In the genomic region with DNA sequence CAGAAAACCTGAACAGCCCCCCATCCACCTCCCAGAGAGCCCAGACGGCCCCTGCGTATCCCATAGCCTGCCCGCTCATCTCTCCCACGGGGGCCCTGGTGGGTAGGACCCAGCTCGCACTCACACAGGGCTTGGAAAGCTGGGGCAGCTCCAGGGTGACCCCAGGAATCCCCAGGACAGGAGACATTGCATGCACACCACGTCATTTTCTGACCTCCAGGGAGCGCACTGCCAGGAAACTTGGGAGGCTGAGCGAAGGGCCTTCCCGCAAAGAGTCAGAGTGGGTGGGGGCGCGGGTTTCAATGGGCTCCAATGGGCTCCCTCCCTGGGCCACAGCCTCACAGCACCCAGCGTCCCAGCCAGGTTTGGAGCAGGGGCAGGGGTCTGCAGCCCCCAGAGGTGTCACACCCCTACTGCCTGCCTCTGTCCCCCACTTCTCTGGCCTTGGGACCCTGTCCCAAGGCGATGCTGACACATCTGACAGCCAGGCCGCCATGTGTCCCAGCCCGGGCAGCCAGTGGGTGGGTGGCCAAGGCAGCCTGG, we compare ENCODE assay signal across 9 cellular contexts. TPM values are rescaled to one million over a fixed set of nuclear protein-coding genes. Genes with fewer than 3 reads are reported as not detected.
A peak's percentile ranks its signal among the peaks of the same experiment; 100 is the strongest.
DNase-seq lines count a peak whose midpoint lies in the region; ATAC-seq and TF ChIP-seq lines count a peak whose summit lies in the region.
"Had no signal": no experiment of that assay in that cellular context is flagged by ENCODE, and none has a peak within 500 bp of the region (broad histone marks: within the 10 kb centered on the region; RNA-seq: fewer than 3 reads in every experiment).

No MANE protein-coding gene starts in this region.

- H3K9me3 ChIP-seq in BE2C (no peaks in the 10 kb centered on the region), mucosa of stomach (ENCODE audit: control insufficient read depth, low read length) (no peaks in the 10 kb centered on the region)

- no peaks in the 10 kb centered on the region for H3K36me3 Mint-ChIP-seq in progenitor cell of endocrine pancreas (ENCODE audit: insufficient read depth)
- H3K36me3 Mint-ChIP-seq in stimulated activated memory B cell treated with anti-CD40 and anti-IgM and Interleukin-4, amounts not matched to agents 10 μg/mL and 1 μg/mL and 100 μg/mL, for 72 hours = no peaks in the 10 kb centered on the region

- H3K9me3 Mint-ChIP-seq in progenitor cell of endocrine pancreas (ENCODE audit: low read depth) = peaks cover under 1% of the 10 kb centered on the region
- peaks cover 2% of the 10 kb centered on the region for H3K9me3 Mint-ChIP-seq in stimulated activated memory B cell treated with anti-CD40 and anti-IgM and Interleukin-4, amounts not matched to agents 10 μg/mL and 1 μg/mL and 100 μg/mL, for 72 hours

- peaks cover 9% of the 10 kb centered on the region for H3K4me1 Mint-ChIP-seq in progenitor cell of endocrine pancreas (ENCODE audit: low read depth)
- H3K4me1 Mint-ChIP-seq in stimulated activated memory B cell treated with anti-CD40 and anti-IgM and Interleukin-4, amounts not matched to agents 10 μg/mL and 1 μg/mL and 100 μg/mL, for 72 hours = peaks cover 4% of the 10 kb centered on the region

- DNase-seq in BE2C = peak; percentile 41
- DNase-seq in LNCaP clone FGC (ENCODE audit: low read depth) = no peak
- peak; percentile 82 to 92 for DNase-seq in T47D (ENCODE audit: low read depth in 1 of 2, low spot score in 1 of 2)
- no peak for DNase-seq in NCI-H146 treated with DMSO at 0.1 percent for 48 hours (lab: John Stamatoyannopoulos, UW; ENCODE audit: unreplicated experiment)
- no peak for DNase-seq in progenitor cell of endocrine pancreas (ENCODE audit: low spot score, unreplicated experiment)

- no peak overlapping the region for H3K27ac Mint-ChIP-seq in progenitor cell of endocrine pancreas
- H3K27ac Mint-ChIP-seq in stimulated activated memory B cell treated with anti-CD40 and anti-IgM and Interleukin-4, amounts not matched to agents 10 μg/mL and 1 μg/mL and 100 μg/mL, for 72 hours = no peak overlapping the region

- in situ Hi-C loops in T47D (cut with HindIII; ENCODE audit: low pct_unique_long_range_greater_than_20kb, low sequenced_read_pairs) = no loop called here

- no peak for ATAC-seq in HG02610 (IDR thresholded peaks at IDR 0.05; ENCODE audit: unreplicated experiment)
- ATAC-seq in stimulated activated memory B cell treated with anti-CD40 and anti-IgM and Interleukin-4, amounts not matched to agents 10 μg/mL and 1 μg/mL and 100 μg/mL, for 72 hours = no peak

- H3K27me3 Mint-ChIP-seq in progenitor cell of endocrine pancreas = peaks cover 6% of the 10 kb centered on the region
- peaks cover 71% of the 10 kb centered on the region for H3K27me3 Mint-ChIP-seq in stimulated activated memory B cell treated with anti-CD40 and anti-IgM and Interleukin-4, amounts not matched to agents 10 μg/mL and 1 μg/mL and 100 μg/mL, for 72 hours

- H3K4me3 Mint-ChIP-seq in progenitor cell of endocrine pancreas (ENCODE audit: low read depth) = no peak overlapping the region
- H3K4me3 Mint-ChIP-seq in stimulated activated memory B cell treated with anti-CD40 and anti-IgM and Interleukin-4, amounts not matched to agents 10 μg/mL and 1 μg/mL and 100 μg/mL, for 72 hours = no peak overlapping the region

- H3K27me3 ChIP-seq in BE2C (no peaks in the 10 kb centered on the region; the same call in 1 of the 2 replicates), mucosa of stomach (ENCODE audit: control insufficient read depth, insufficient read depth, low read length) (peaks cover 3% of the 10 kb centered on the region)

- peak overlapping the region; percentile 37 for H3K9ac ChIP-seq in mucosa of stomach (ENCODE audit: low read length)

- H3K4me1 ChIP-seq in BE2C (peaks cover 10% of the 10 kb centered on the region), mucosa of stomach (ENCODE audit: control insufficient read depth, insufficient read depth, low read length) (peaks cover 61% of the 10 kb centered on the region)

- peak; percentile 40 for TF ChIP-seq CTCF in BE2C (IDR thresholded peaks at IDR 0.05; ENCODE audit: low read depth, low read length)
- TF ChIP-seq CTCF in LNCaP clone FGC (IDR thresholded peaks at IDR 0.05; ENCODE audit: control insufficient read depth, extremely low read depth, insufficient read depth) = peak; percentile 17; the same call in 1 of the 2 replicates
- no peak for TF ChIP-seq CTCF in progenitor cell of endocrine pancreas (IDR thresholded peaks at IDR 0.05; ENCODE audit: unreplicated experiment)

- H3K4me3 ChIP-seq in BE2C (ENCODE audit: low read depth, low read length) (no peak overlapping the region), LNCaP clone FGC (ENCODE audit: low read depth, low read length) (no peak overlapping the region), mucosa of stomach (ENCODE audit: low read length) (no peak overlapping the region)
- H3K4me3 ChIP-seq: lung had no signal

- no peaks in the 10 kb centered on the region for H3K36me3 ChIP-seq in BE2C
- no peaks in the 10 kb centered on the region for H3K36me3 ChIP-seq in mucosa of stomach (ENCODE audit: control insufficient read depth, insufficient read depth, low read length)

RNA-seq across cellular contexts. Expression of gene SYT8, which starts 8.2 kb away (rescaled TPM):
- polyA plus RNA-seq in BE2C (2012; ENCODE audit: insufficient read depth, insufficient read length, low read depth) = not detected
- total RNA-seq in progenitor cell of endocrine pancreas = 0.69 and 1.5 TPM in 2 replicates

RNA-seq across cellular contexts. Expression of gene TNNI2, which starts 12.2 kb away (rescaled TPM):
- 0.66 TPM for polyA plus RNA-seq in BE2C (2012; ENCODE audit: insufficient read depth, insufficient read length, low read depth)
- total RNA-seq in progenitor cell of endocrine pancreas = 0.55 and 0.69 TPM in 2 replicates

RNA-seq across cellular contexts. Expression of gene LSP1, which starts 26.3 kb away (rescaled TPM):
- 1.6 TPM for polyA plus RNA-seq in BE2C (2012; ENCODE audit: insufficient read depth, insufficient read length, low read depth)
- total RNA-seq in progenitor cell of endocrine pancreas = not detected in 2 replicates

Comparison
In these comparisons a context has a peak if more than half of its experiments do, and no peak if none do; other contexts are left out.
1. DNase-seq: peak in BE2C (single experiment) and T47D (2 of 2); none in LNCaP clone FGC (single experiment), NCI-H146 treated with DMSO at 0.1 percent for 48 hours (single experiment) and progenitor cell of endocrine pancreas (single experiment).